Comparison of ENCODE assay signal across 8 cellular contexts in the genomic region with DNA sequence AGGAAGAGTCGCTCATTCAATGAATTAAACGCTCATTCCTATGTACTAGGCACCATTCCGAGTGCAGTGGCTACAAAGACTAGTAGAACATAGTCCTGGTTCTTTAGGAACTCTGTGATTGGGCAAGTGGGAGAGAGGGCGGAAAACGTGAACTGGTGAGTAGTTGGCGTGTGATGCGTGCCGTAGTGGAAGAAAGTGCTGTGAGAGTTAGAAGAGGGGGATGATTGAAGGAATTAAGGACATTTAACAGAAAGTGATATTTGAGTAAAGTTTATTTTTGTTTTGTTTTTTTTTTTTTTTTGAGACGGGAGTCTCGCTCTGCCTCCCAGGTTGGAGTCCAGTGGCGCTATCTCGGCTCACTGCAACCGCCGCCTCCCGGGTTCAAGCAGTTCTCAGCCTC. TPM values are rescaled to one million over a fixed set of nuclear protein-coding genes. Genes with fewer than 3 reads are reported as not detected.
DNase-seq lines count a peak whose midpoint lies in the region; ATAC-seq and TF ChIP-seq lines count a peak whose summit lies in the region.

No MANE protein-coding gene starts in this region.

- peaks cover 12% of the 10 kb centered on the region for H3K4me1 ChIP-seq in SJSA1 (replicated peaks)
- H3K4me1 ChIP-seq in mammary epithelial cell (ENCODE audit: insufficient read depth, low read length): peaks cover 9% of the 10 kb centered on the region
- H3K4me1 ChIP-seq in lung (ENCODE audit: control insufficient read depth in 2 of 2, insufficient read depth in 2 of 2, low read length in 2 of 2): peaks cover 7 to 11% of the 10 kb centered on the region in 2 donors
- H3K4me1 ChIP-seq in stomach: peaks cover 23 to 37% (median 29%) of the 10 kb centered on the region in 4 donors

- TF ChIP-seq EP300 in stomach (IDR thresholded peaks at IDR 0.05): no peak

- peaks cover 42% of the 10 kb centered on the region for H3K79me2 ChIP-seq in mammary epithelial cell (ENCODE audit: insufficient read depth, low read length)

- H3K27ac ChIP-seq in SJSA1 (peak overlapping the region; percentile 36; the same call in 1 of the 2 replicates), mammary epithelial cell (ENCODE audit: insufficient read depth, low read depth, low read length) (peak overlapping the region; percentile 80), lung (ENCODE audit: low read depth in 1 of 2, low read length in 1 of 2) (no peak overlapping the region), stomach (peak overlapping the region in 4 of 5 donors; percentile 84 to 91 (median 86))

- in situ Hi-C loops in mammary epithelial cell (cut with MboI; ENCODE audit: low sequenced_read_pairs in 2 of 2): no loop called here

- no peak for DNase-seq in activated CD4-positive, CD25-positive, alpha-beta regulatory T cell treated with anti-CD3 and anti-CD28 coated beads, Interleukin-2, amount 50 U/mL, for 72 hours
- no peak for DNase-seq in SJSA1 (ENCODE audit: low read depth in 1 of 2, low spot score in 2 of 2)
- DNase-seq in mammary epithelial cell: peak; percentile 64
- DNase-seq in lung (ENCODE audit: low spot score): no peak
- no peak for DNase-seq in stomach
- DNase-seq in globus pallidus (ENCODE audit: low spot score): no peak
- no peak for DNase-seq in GM20000 (ENCODE audit: low spot score)

- dilution Hi-C loops in mammary epithelial cell (cut with HindIII; ENCODE audit: low sequenced_read_pairs): no loop called here

- ATAC-seq in activated CD4-positive, CD25-positive, alpha-beta regulatory T cell treated with anti-CD3 and anti-CD28 coated beads, Interleukin-2, amount 50 U/mL, for 24 hours: peak; percentile 58 to 61
- ATAC-seq in lung (ENCODE audit: insufficient read depth, low FRiP score): no peak

- H3K27me3 ChIP-seq in SJSA1 (replicated peaks) (no peaks in the 10 kb centered on the region), mammary epithelial cell (ENCODE audit: insufficient read depth, low read length) (no peaks in the 10 kb centered on the region), lung (ENCODE audit: control insufficient read depth, insufficient read depth) (no peaks in the 10 kb centered on the region), stomach (no peaks in the 10 kb centered on the region)

- H3K9me3 ChIP-seq in SJSA1 (replicated peaks) (no peaks in the 10 kb centered on the region), mammary epithelial cell (replicated peaks; ENCODE audit: insufficient read depth, low read length) (no peaks in the 10 kb centered on the region), lung (ENCODE audit: control insufficient read depth in 2 of 2, insufficient read depth in 1 of 2, low read length in 1 of 2) (no peaks in the 10 kb centered on the region), stomach (no peaks in the 10 kb centered on the region)

- H3K4me2 ChIP-seq in mammary epithelial cell (ENCODE audit: insufficient read depth, low read depth, low read length): peak overlapping the region; percentile 80

- intact Hi-C loops in mammary epithelial cell (cut with micrococcal nuclease) (loop anchor here (1.0 kb wide), 1 partner anchor 19 kb away; a partner anchor contains a TSS), stomach (cut with DNase I; ENCODE audit: low total_unique reads) (no loop called here)

- TF ChIP-seq POLR2A in stomach (IDR thresholded peaks at IDR 0.05): no peak

- WGBS in mammary epithelial cell (ENCODE audit: low coverage, missing lambda C conversion rate): 9% methylated on average over 15 of the region's 15 CpGs
- 20 to 23% methylated on average over 15 of the region's 15 CpGs for WGBS in lung, 2 donors
- 16 to 20% (median 18%) methylated on average over 15 of the region's 15 CpGs for WGBS in stomach, 5 donors

- peak overlapping the region; percentile 94 for H3K9ac ChIP-seq in mammary epithelial cell (ENCODE audit: insufficient read depth, low read length)

- H4K20me1 ChIP-seq in mammary epithelial cell (ENCODE audit: insufficient read depth, low read length): no peaks in the 10 kb centered on the region

- H3K36me3 ChIP-seq in SJSA1 (peaks cover 8% of the 10 kb centered on the region), mammary epithelial cell (ENCODE audit: insufficient read depth, low read length) (no peaks in the 10 kb centered on the region), lung (ENCODE audit: control insufficient read depth in 2 of 2, insufficient read depth in 2 of 2, low read length in 2 of 2) (no peaks in the 10 kb centered on the region), stomach (peaks cover 0 to 6% (median 3%) of the 10 kb centered on the region in 4 donors)

- peak overlapping the region; percentile 52 for H3K4me3 ChIP-seq in SJSA1
- H3K4me3 ChIP-seq in mammary epithelial cell (replicated peaks in 1 of 3; ENCODE audit: insufficient read depth in 1 of 3, low read depth in 2 of 3, low read length in 3 of 3): peak overlapping the region; percentile 74 to 91 (median 85)
- H3K4me3 ChIP-seq in lung: peak overlapping the region; percentile 73
- peak overlapping the region; percentile 63 to 84 (median 72) for H3K4me3 ChIP-seq in stomach

- CTCF ChIA-PET in mammary epithelial cell (lab: Charles Lee; ENCODE audit: low non-redundant PET): no interaction called here

- H2AFZ ChIP-seq in mammary epithelial cell (ENCODE audit: low read depth, low read length): peak overlapping the region; percentile 84

- TF ChIP-seq CTCF in mammary epithelial cell (conservative IDR thresholded peaks at IDR 0.05 in 1 of 2, IDR thresholded peaks at IDR 0.05 in 1 of 2; ENCODE audit: extremely low read depth in 1 of 2, insufficient read depth in 1 of 2, low read depth in 1 of 2, low read length in 2 of 2) (no peak), lung (IDR thresholded peaks at IDR 0.05; ENCODE audit: control extremely low read depth, extremely low read depth) (no peak), stomach (IDR thresholded peaks at IDR 0.05) (no peak), GM20000 (IDR thresholded peaks at IDR 0.05; ENCODE audit: extremely low read depth, missing control alignments) (no peak)

- BruUV-seq in mammary epithelial cell (replicated peaks; lab: Mats Ljungman, UMichigan): no TSS peak

RNA-seq across cellular contexts. Expression of a gene that starts 7.9 kb away (rescaled TPM):
- not detected in 2 replicates for total RNA-seq in SJSA1 (2014; rRNA removed; shearing (Covaris generic))
- not detected for total RNA-seq in mammary epithelial cell
- not detected for polyA plus RNA-seq in mammary epithelial cell
- not detected for polyA minus RNA-seq in mammary epithelial cell
- total RNA-seq in lung: 1 to 10 TPM in 1 of 2 donors, not detected in 1; 2.3 TPM
- under 1 TPM in 1 of 2 donors, not detected in 1; 0.34 TPM for polyA plus RNA-seq in lung
- not detected for total RNA-seq in stomach
- polyA plus RNA-seq in stomach: not detected

RNA-seq across cellular contexts. Expression of a gene that starts 9.8 kb away (rescaled TPM):
- total RNA-seq in SJSA1 (2014; rRNA removed; shearing (Covaris generic)): 4.8 and 5.8 TPM in 2 replicates
- total RNA-seq in mammary epithelial cell (1 to 10 TPM; 5.7 to 8.7 TPM), lung (1 to 10 TPM; 5.1 to 5.3 TPM), stomach (1 to 10 TPM in 3 of 5 donors, under 1 TPM in 1, not detected in 1; 0.58 to 3.2 (median 2.5) TPM)
- polyA plus RNA-seq in mammary epithelial cell (8.0 TPM), lung (1 to 10 TPM; 2.6 to 3.7 TPM), stomach (1 to 10 TPM in 2 of 3 donors, under 1 TPM in 1; 0.76 to 3.1 (median 1.4) TPM)
- 18.7 TPM for polyA minus RNA-seq in mammary epithelial cell

RNA-seq across cellular contexts. Expression of a gene that starts 18.6 kb away (rescaled TPM):
- 76.0 and 109 TPM in 2 replicates for total RNA-seq in SJSA1 (2014; rRNA removed; shearing (Covaris generic))
- total RNA-seq in mammary epithelial cell (100 to 1,000 TPM; 168 to 227 TPM), lung (100 to 1,000 TPM; 110 to 156 TPM), stomach (100 to 1,000 TPM in 1 of 5 donors, 10 to 100 TPM in 4; 45.5 to 171 (median 71.0) TPM)
- polyA plus RNA-seq in mammary epithelial cell (166 TPM), lung (10 to 100 TPM; 52.9 to 55.3 TPM), stomach (10 to 100 TPM; 21.6 to 34.1 (median 32.1) TPM)
- polyA minus RNA-seq in mammary epithelial cell: 295 TPM

RNA-seq across cellular contexts. Expression of a gene that starts 31.1 kb away (rescaled TPM):
- total RNA-seq in SJSA1 (2014; rRNA removed; shearing (Covaris generic)): 0.72 and 1.4 TPM in 2 replicates
- total RNA-seq in mammary epithelial cell (under 1 TPM; 0.12 to 0.17 TPM), lung (10 to 100 TPM in 1 of 2 donors, 1 to 10 TPM in 1; 2.1 to 13.2 TPM), stomach (1 to 10 TPM in 4 of 5 donors, under 1 TPM in 1; 0.58 to 7.0 (median 1.8) TPM)
- polyA plus RNA-seq in mammary epithelial cell (0.05 TPM), lung (under 1 TPM; 0.59 to 0.88 TPM), stomach (under 1 TPM in 2 of 3 donors, not detected in 1; 0.15 to 0.37 TPM)
- not detected for polyA minus RNA-seq in mammary epithelial cell

Comparison
In these comparisons a context has a peak if more than half of its experiments do, and no peak if none do; other contexts are left out.
1. H3K27ac ChIP-seq: peak in SJSA1 (single experiment), mammary epithelial cell (single experiment) and stomach (4 of 5); none in lung (0 of 2).
2. Peak in every context shown above with its lines, with median percentiles within 50 percentile points of each other: H3K4me3 ChIP-seq.